Comparison of ENCODE assay signal across 23 cellular contexts in the genomic region with DNA sequence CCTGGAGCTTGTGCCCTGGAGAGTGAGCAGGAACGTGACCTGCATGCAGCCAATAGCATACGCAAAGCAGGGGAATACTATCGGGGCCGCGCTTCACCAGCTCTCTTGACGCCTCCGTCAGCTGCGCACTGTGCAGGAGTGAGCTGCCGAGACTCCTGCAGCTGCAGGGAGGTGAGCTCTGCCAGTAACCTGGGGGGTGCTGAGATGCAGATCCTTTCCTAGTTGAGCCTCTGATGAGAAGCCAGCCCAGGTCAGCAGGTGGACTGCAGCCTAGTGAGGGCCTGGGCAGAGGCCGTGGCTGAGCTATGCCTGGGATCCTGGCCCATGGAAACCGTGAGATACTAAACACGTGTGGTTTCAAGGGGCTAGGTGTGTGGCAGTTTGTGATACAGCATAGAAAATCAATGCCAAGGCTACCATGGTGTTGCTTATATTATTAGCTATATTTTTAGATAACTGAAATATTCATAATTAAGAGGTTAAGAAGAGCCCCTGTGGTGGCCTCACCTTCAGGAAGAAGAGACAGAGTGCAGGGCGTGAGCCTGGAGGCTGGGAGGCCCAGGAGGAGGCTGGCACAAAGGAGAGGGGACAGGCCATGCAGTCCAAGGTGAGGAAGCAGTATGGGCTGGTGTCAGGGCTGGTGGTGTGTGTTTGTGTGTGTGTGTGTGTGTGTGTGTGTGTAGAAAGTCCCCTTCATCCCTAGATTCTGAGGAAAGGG. TPM values are rescaled to one million over a fixed set of nuclear protein-coding genes. Genes with fewer than 3 reads are reported as not detected.
"Had no signal": no experiment of that assay in that cellular context is flagged by ENCODE, and none has a peak within 500 bp of the region (broad histone marks: within the 10 kb centered on the region; RNA-seq: fewer than 3 reads in every experiment).

No MANE protein-coding gene starts in this region.

- H3K4me3 ChIP-seq: Peyer's patch, SJCRH30 had no signal

- H3K4me1 ChIP-seq: Peyer's patch had no signal

- ATAC-seq: activated CD4-positive, CD25-positive, alpha-beta regulatory T cell treated with anti-CD3 and anti-CD28 coated beads, Interleukin-2, amount 50 U/mL, for 24 hours; activated CD8-positive, alpha-beta T cell treated with anti-CD3 and anti-CD28 coated beads, Interleukin-2, amount 10 ng/mL, durations not matched to agents 7 days and 5 days; SK-N-SH treated with all-trans-retinoic acid at 6 μM for 48 hours had no signal

- H3K36me3 Mint-ChIP-seq: brain had no signal

- H3K27ac ChIP-seq: Peyer's patch, RWPE1, SJCRH30 had no signal

- H3K36me3 ChIP-seq: Peyer's patch, SJCRH30 had no signal

- DNase-seq: activated CD4-positive, alpha-beta T cell treated with anti-CD3 and anti-CD28 coated beads for 4 hours; activated CD8-positive, alpha-beta memory T cell treated with anti-CD3 and anti-CD28 coated beads, Interleukin-2, amount 50 U/mL, for 48 hours; activated CD8-positive, alpha-beta T cell treated with anti-CD3 and anti-CD28 coated beads, Interleukin-2, amount 10 ng/mL, durations not matched to agents 7 days and 5 days; activated naive CD4-positive, alpha-beta T cell treated with anti-CD3 and anti-CD28 coated beads, Interleukin-2, amount 50 U/mL, for 16 hours; activated T-cell treated with anti-CD3 and anti-CD28 coated beads, Interleukin-2, amount 50 U/mL, for 1 hour; aorta; NCI-H1048; NCI-H1930; NCI-H510A treated with DMSO at 0.1 percent for 48 hours; NK-92 treated with Interleukin-12 subunit alpha and Interleukin-12 subunit beta, amount 100 ng/mL, for 24 hours; OCI-M1; Peyer's patch; Right ventricle myocardium superior; SW 1271 had no signal

- H3K9me3 ChIP-seq: Peyer's patch, SJCRH30 had no signal

- H3K27me3 ChIP-seq: Peyer's patch, SJCRH30 had no signal

- H3K9me3 Mint-ChIP-seq: central memory CD8-positive, alpha-beta T cell had no signal

- H3K27ac Mint-ChIP-seq: activated CD8-positive, alpha-beta T cell treated with anti-CD3 and anti-CD28 coated beads, Interleukin-2, amount 10 ng/mL, durations not matched to agents 7 days and 5 days; brain had no signal

RNA-seq across cellular contexts. Expression of gene DNAJB8, which starts 5.9 kb away (rescaled TPM):
- total RNA-seq: activated CD8-positive, alpha-beta T cell treated with anti-CD3 and anti-CD28 coated beads, Interleukin-2, amount 10 ng/mL, durations not matched to agents 7 days and 5 days; aorta; LHCN-M2; M059J; Peyer's patch; Right ventricle myocardium superior; SJCRH30; T-helper 1 cell treated with Interleukin-12 subunit alpha and Interleukin-12 subunit beta and Interleukin-4 antibody, amounts not matched to agents 30 ng/mL and 1 ng/mL, for 36 hours had no signal
- polyA plus RNA-seq: aorta had no signal

RNA-seq across cellular contexts. Expression of gene GATA2, which starts 20.4 kb away (rescaled TPM):
- total RNA-seq: activated CD8-positive, alpha-beta T cell treated with anti-CD3 and anti-CD28 coated beads, Interleukin-2, amount 10 ng/mL, durations not matched to agents 7 days and 5 days had no signal
